19 cellular contexts compared by ENCODE assay signal in genomic region chr9:89684218-89684617, GRCh38.
DNase-seq lines count a peak whose midpoint lies in the region; ATAC-seq and TF ChIP-seq lines count a peak whose summit lies in the region.
"Had no signal": no experiment of that assay in that cellular context is flagged by ENCODE, and none has a peak within 500 bp of the region (broad histone marks: within the 10 kb centered on the region; RNA-seq: fewer than 3 reads in every experiment).

No MANE protein-coding gene starts in this region.

- H2BK120ac ChIP-seq in trophoblast cell (ENCODE audit: insufficient read depth, low read length, poor library complexity): no peak overlapping the region

- CTCF ChIA-PET in CD8-positive, alpha-beta memory T cell (lab: Charles Lee): no interaction called here

- POLR2A ChIA-PET in CD8-positive, alpha-beta memory T cell (lab: Charles Lee): no interaction called here

- no peak overlapping the region for H3K9ac ChIP-seq in trophoblast cell (ENCODE audit: low read length)
- no peak overlapping the region for H3K9ac ChIP-seq in neural progenitor cell

- no peaks in the 10 kb centered on the region for H3K36me3 Mint-ChIP-seq in neural progenitor cell
- no peaks in the 10 kb centered on the region for H3K36me3 Mint-ChIP-seq in CD8-positive, alpha-beta memory T cell

- H3K4me1 ChIP-seq in left ventricle myocardium inferior (peaks cover 38% of the 10 kb centered on the region), trophoblast cell (ENCODE audit: control insufficient read depth in 1 of 2, insufficient read depth in 2 of 2, low read length in 2 of 2) (peaks cover 10 to 23% of the 10 kb centered on the region in 2 experiments), neural progenitor cell (no peaks in the 10 kb centered on the region)
- H3K4me1 ChIP-seq in CD8-positive, alpha-beta memory T cell (ENCODE audit: insufficient read depth, low read length): no peaks in the 10 kb centered on the region

- H4K8ac ChIP-seq in trophoblast cell (ENCODE audit: low read depth, low read length): no peak overlapping the region

- H3K9me3 ChIP-seq in left ventricle myocardium inferior (replicated peaks) (no peaks in the 10 kb centered on the region), trophoblast cell (ENCODE audit: insufficient read depth, low read depth, low read length) (peaks cover 5% of the 10 kb centered on the region), neural progenitor cell (ENCODE audit: low read depth) (no peaks in the 10 kb centered on the region)
- H3K9me3 ChIP-seq in CD8-positive, alpha-beta memory T cell (ENCODE audit: low read length): no peaks in the 10 kb centered on the region
- H3K9me3 ChIP-seq: A549 had no signal

- H3K27ac ChIP-seq in left ventricle myocardium inferior (replicated peaks) (peak overlapping the region; percentile 94), coronary artery (peak overlapping the region; percentile 77 to 91), trophoblast cell (ENCODE audit: low read depth, low read length) (no peak overlapping the region), neural progenitor cell (no peak overlapping the region)
- H3K27ac ChIP-seq in CD8-positive, alpha-beta memory T cell (ENCODE audit: low read depth, low read length): no peak overlapping the region
- H3K27ac ChIP-seq: A549 had no signal

- H3K4me3 Mint-ChIP-seq in neural progenitor cell: no peak overlapping the region
- H3K4me3 Mint-ChIP-seq in CD8-positive, alpha-beta memory T cell: no peak overlapping the region
- H3K4me3 Mint-ChIP-seq: CD4-positive, alpha-beta T cell had no signal

- H2BK5ac ChIP-seq in trophoblast cell (ENCODE audit: low read depth, low read length, poor library complexity): no peak overlapping the region

- H4K91ac ChIP-seq in trophoblast cell (ENCODE audit: low read depth, low read length): peak overlapping the region; percentile 45

- H3K4me2 ChIP-seq in trophoblast cell (ENCODE audit: low read length) (no peak overlapping the region), neural progenitor cell (no peak overlapping the region)
- H3K4me2 ChIP-seq: A549 had no signal

- H3K27me3 ChIP-seq in left ventricle myocardium inferior (ENCODE audit: low read depth) (no peaks in the 10 kb centered on the region), trophoblast cell (ENCODE audit: insufficient read depth, low read length) (no peaks in the 10 kb centered on the region), neural progenitor cell (peaks cover 30% of the 10 kb centered on the region)
- H3K27me3 ChIP-seq in CD8-positive, alpha-beta memory T cell (ENCODE audit: insufficient read depth, low read length, poor library complexity, severe bottlenecking): no peaks in the 10 kb centered on the region

- H3K27ac Mint-ChIP-seq in neural progenitor cell: no peak overlapping the region
- no peak overlapping the region for H3K27ac Mint-ChIP-seq in CD8-positive, alpha-beta memory T cell
- H3K27ac Mint-ChIP-seq: CD4-positive, alpha-beta T cell had no signal

- H2AFZ ChIP-seq in trophoblast cell (ENCODE audit: insufficient read depth, low read length, poor library complexity) (no peak overlapping the region), neural progenitor cell (replicated peaks) (no peak overlapping the region)

- H3K79me2 ChIP-seq in trophoblast cell (ENCODE audit: control insufficient read depth, insufficient read depth, low read length, poor library complexity) (peaks cover 5% of the 10 kb centered on the region), neural progenitor cell (ENCODE audit: low read depth) (no peaks in the 10 kb centered on the region)

- H3K23ac ChIP-seq in trophoblast cell (ENCODE audit: low read length): no peak overlapping the region

- no peak overlapping the region for H2AK5ac ChIP-seq in trophoblast cell (ENCODE audit: low read length)

- H3K27me3 Mint-ChIP-seq in neural progenitor cell (ENCODE audit: insufficient read depth, low read depth): peaks cover 38% of the 10 kb centered on the region
- peaks cover 0 to 1% of the 10 kb centered on the region in 2 donors for H3K27me3 Mint-ChIP-seq in CD8-positive, alpha-beta memory T cell
- H3K27me3 Mint-ChIP-seq: CD4-positive, alpha-beta T cell had no signal

- no CpG with 5 or more reads among the region's 4 CpGs for WGBS in trophoblast cell (ENCODE audit: extremely low coverage, insufficient coverage, insufficient read length)

- H3K4ac ChIP-seq in trophoblast cell (ENCODE audit: low read depth, low read length): no peak overlapping the region

- H3K14ac ChIP-seq in trophoblast cell (ENCODE audit: low read length): no peak overlapping the region

- peaks cover 3% of the 10 kb centered on the region for H3F3A ChIP-seq in neural progenitor cell (ENCODE audit: low read depth)

- no peak overlapping the region for H3K18ac ChIP-seq in trophoblast cell (ENCODE audit: low read length)

- peaks cover 30% of the 10 kb centered on the region for H3K79me1 ChIP-seq in trophoblast cell (ENCODE audit: low read length)

- peaks cover 30% of the 10 kb centered on the region for H3K4me1 Mint-ChIP-seq in neural progenitor cell
- no peaks in the 10 kb centered on the region for H3K4me1 Mint-ChIP-seq in CD8-positive, alpha-beta memory T cell

- H3K36me3 ChIP-seq in left ventricle myocardium inferior: no peaks in the 10 kb centered on the region
- no peaks in the 10 kb centered on the region for H3K36me3 ChIP-seq in trophoblast cell (ENCODE audit: control insufficient read depth in 1 of 2, insufficient read depth in 2 of 2, low read length in 2 of 2)
- no peaks in the 10 kb centered on the region for H3K36me3 ChIP-seq in neural progenitor cell
- H3K36me3 ChIP-seq in CD8-positive, alpha-beta memory T cell (ENCODE audit: insufficient read depth, low read length): no peaks in the 10 kb centered on the region

- ATAC-seq in HG03521 (IDR thresholded peaks at IDR 0.05; ENCODE audit: unreplicated experiment): no peak
- ATAC-seq: A549 had no signal

- H2BK12ac ChIP-seq in trophoblast cell (ENCODE audit: low read length): peak overlapping the region; percentile 62

- DNase-seq in left ventricle myocardium inferior: no peak
- no peak for DNase-seq in cardiac septum (ENCODE audit: low spot score)
- DNase-seq in coronary artery (ENCODE audit: low spot score): no peak
- DNase-seq in trophoblast cell: no peak
- DNase-seq in neural progenitor cell (ENCODE audit: low spot score): no peak
- DNase-seq in CD8-positive, alpha-beta memory T cell: no peak
- DNase-seq: CD4-positive, alpha-beta T cell; H7; KG1; NCI-H1105 treated with DMSO at 0.1 percent for 48 hours; NCI-H1694; NCI-H2081 treated with DMSO at 0.1 percent for 48 hours; NCI-H226; NCI-H524; NCI-H82; OCI-M1; SIG-M5 had no signal

- no peak overlapping the region for H4K12ac ChIP-seq in trophoblast cell (ENCODE audit: low read depth, low read length)

- TF ChIP-seq CTCF in left ventricle myocardium inferior (IDR thresholded peaks at IDR 0.05; ENCODE audit: borderline replicate concordance): no peak
- TF ChIP-seq CTCF in coronary artery (IDR thresholded peaks at IDR 0.05): no peak
- TF ChIP-seq CTCF in neural progenitor cell (IDR thresholded peaks at IDR 0.05): no peak

- peaks cover 4% of the 10 kb centered on the region for H3K9me3 Mint-ChIP-seq in neural progenitor cell
- no peaks in the 10 kb centered on the region for H3K9me3 Mint-ChIP-seq in CD8-positive, alpha-beta memory T cell
- H3K9me3 Mint-ChIP-seq: CD4-positive, alpha-beta T cell had no signal

- intact Hi-C loops in left ventricle myocardium inferior (cut with micrococcal nuclease) (no loop called here), cardiac septum (cut with DNase I) (no loop called here)

- peaks cover under 1% of the 10 kb centered on the region for H4K20me1 ChIP-seq in neural progenitor cell (ENCODE audit: low read depth)

- H3K4me3 ChIP-seq in left ventricle myocardium inferior: no peak overlapping the region
- H3K4me3 ChIP-seq in coronary artery: no peak overlapping the region
- no peak overlapping the region for H3K4me3 ChIP-seq in trophoblast cell (ENCODE audit: low read depth, low read length)
- H3K4me3 ChIP-seq in neural progenitor cell: no peak overlapping the region
- H3K4me3 ChIP-seq in CD8-positive, alpha-beta memory T cell (ENCODE audit: low read length): no peak overlapping the region
- H3K4me3 ChIP-seq: A549 had no signal

Comparison
In these comparisons a context has a peak if more than half of its experiments do, and no peak if none do; other contexts are left out.
1. H3K27ac ChIP-seq: peak in left ventricle myocardium inferior (single experiment) and coronary artery (2 of 2); none in trophoblast cell (single experiment), neural progenitor cell (single experiment) and CD8-positive, alpha-beta memory T cell (single experiment).